Comparison of ENCODE assay signal across 9 cellular contexts in genomic region chr2:209771474-209772292, GRCh38. TPM values are rescaled to one million over a fixed set of nuclear protein-coding genes. Genes with fewer than 3 reads are reported as not detected.
A peak's percentile ranks its signal among the peaks of the same experiment; 100 is the strongest.
DNase-seq lines count a peak whose midpoint lies in the region; ATAC-seq, FAIRE-seq and TF ChIP-seq lines count a peak whose summit lies in the region.
"Had no signal": no experiment of that assay in that cellular context is flagged by ENCODE, and none has a peak within 500 bp of the region (broad histone marks: within the 10 kb centered on the region; RNA-seq: fewer than 3 reads in every experiment).

Gene UNC80 (plus strand): TSS chr2:209771832. CDS start chr2:209772073, 241 bp downstream.

- H3K27ac ChIP-seq in CD8-positive, alpha-beta T cell (ENCODE audit: low read depth, low read length): no peak within 1 kb of the TSS
- H3K27ac ChIP-seq in GM23248 (no peak within 1 kb of the TSS), astrocyte (ENCODE audit: low read depth, low read length) (no peak within 1 kb of the TSS)

- H3F3A ChIP-seq in GM23248 (ENCODE audit: insufficient read depth): no peaks in the 10 kb centered on the region

- peaks cover 4% of the 10 kb centered on the region for H3K4me1 Mint-ChIP-seq in CD8-positive, alpha-beta T cell (ENCODE audit: low read depth)
- H3K4me1 Mint-ChIP-seq in astrocyte (ENCODE audit: low read depth, unreplicated experiment) (peaks cover 2% of the 10 kb centered on the region), CD14-positive monocyte (peaks cover 3% of the 10 kb centered on the region)

- peaks cover 7% of the 10 kb centered on the region for H3K27me3 ChIP-seq in CD8-positive, alpha-beta T cell (ENCODE audit: insufficient read depth, low read length)
- H3K27me3 ChIP-seq in GM23248 (replicated peaks; ENCODE audit: insufficient read depth) (peaks cover 8% of the 10 kb centered on the region; the same call in 1 of the 2 replicates), astrocyte (ENCODE audit: insufficient read depth, low read length) (no peaks in the 10 kb centered on the region)

- H2AFZ ChIP-seq in GM23248: peak within 1 kb of the TSS; percentile 54; the same call in 1 of the 2 replicates
- peak within 1 kb of the TSS; percentile 85 for H2AFZ ChIP-seq in astrocyte (ENCODE audit: low read depth, low read length)

- no peak within 1 kb of the TSS for H3K27ac Mint-ChIP-seq in CD8-positive, alpha-beta T cell
- no peak within 1 kb of the TSS for H3K27ac Mint-ChIP-seq in astrocyte (ENCODE audit: unreplicated experiment)
- no peak within 1 kb of the TSS for H3K27ac Mint-ChIP-seq in CD14-positive monocyte

- POLR2A ChIA-PET in CD8-positive, alpha-beta T cell (lab: Charles Lee): no interaction called here

- H3K9ac ChIP-seq in GM23248: no peak within 1 kb of the TSS
- no peak within 1 kb of the TSS for H3K9ac ChIP-seq in astrocyte (ENCODE audit: low read length)

- no peaks in the 10 kb centered on the region for H3K9me3 ChIP-seq in CD8-positive, alpha-beta T cell (ENCODE audit: low read length)
- H3K9me3 ChIP-seq in GM23248 (ENCODE audit: low read depth) (no peaks in the 10 kb centered on the region), astrocyte (ENCODE audit: insufficient read depth, low read depth, low read length) (no peaks in the 10 kb centered on the region)

- no peaks in the 10 kb centered on the region for H3K9me2 ChIP-seq in GM23248 (ENCODE audit: insufficient read depth)

- no peaks in the 10 kb centered on the region for H3K36me3 Mint-ChIP-seq in CD8-positive, alpha-beta T cell
- H3K36me3 Mint-ChIP-seq in astrocyte (ENCODE audit: low read depth, unreplicated experiment) (no peaks in the 10 kb centered on the region), CD14-positive monocyte (no peaks in the 10 kb centered on the region)

- CTCF ChIA-PET in CD8-positive, alpha-beta T cell (lab: Charles Lee): no interaction called here

- H3K4me2 ChIP-seq in GM23248 (ENCODE audit: unreplicated experiment) (peak within 1 kb of the TSS; percentile 85), astrocyte (ENCODE audit: low read length) (peak within 1 kb of the TSS; percentile 97)

- H3K4me3 ChIP-seq in CD8-positive, alpha-beta T cell (ENCODE audit: low read depth, low read length): no peak within 1 kb of the TSS
- H3K4me3 ChIP-seq in GM23248: peak within 1 kb of the TSS; percentile 64
- H3K4me3 ChIP-seq in astrocyte (ENCODE audit: insufficient read depth, low read depth, low read length): peak within 1 kb of the TSS; percentile 55

- intact Hi-C loops in CD8-positive, alpha-beta T cell (cut with DNase I, micrococcal nuclease): no loop called here
- intact Hi-C loops in left ventricle myocardium superior (cut with micrococcal nuclease): no loop called here
- intact Hi-C loops in posterior cingulate gyrus (cut with DNase I): loop anchor here (10.0 kb wide), 1 partner anchor 347 kb away; the partner anchor contains the start of gene MAP2
- intact Hi-C loops in CD14-positive monocyte (cut with micrococcal nuclease): no loop called here

- FAIRE-seq in astrocyte (lab: Jason Lieb, UNC): no peak

- ATAC-seq in CD8-positive, alpha-beta T cell: peak; percentile 34
- ATAC-seq in left ventricle myocardium superior (peak; percentile 96), HG03378 (IDR thresholded peaks at IDR 0.05; ENCODE audit: unreplicated experiment) (no peak)

- no peak for TF ChIP-seq CTCF in CD8-positive, alpha-beta T cell (IDR thresholded peaks at IDR 0.05)
- TF ChIP-seq CTCF in astrocyte (IDR thresholded peaks at IDR 0.05; ENCODE audit: insufficient read depth, low read depth, low read length) (no peak), CD14-positive monocyte (IDR thresholded peaks at IDR 0.05) (no peak)

- H4K20me1 ChIP-seq in GM23248 (ENCODE audit: insufficient read depth): no peaks in the 10 kb centered on the region
- H4K20me1 ChIP-seq in astrocyte (ENCODE audit: insufficient read depth, low read length): no peaks in the 10 kb centered on the region

- H3K9me3 Mint-ChIP-seq in CD8-positive, alpha-beta T cell: no peaks in the 10 kb centered on the region
- H3K9me3 Mint-ChIP-seq in astrocyte (ENCODE audit: unreplicated experiment) (no peaks in the 10 kb centered on the region), CD14-positive monocyte (peaks cover 0 to 4% (median 3%) of the 10 kb centered on the region in 7 donors)

- no peak within 1 kb of the TSS for H3K4me3 Mint-ChIP-seq in CD8-positive, alpha-beta T cell
- H3K4me3 Mint-ChIP-seq in astrocyte (ENCODE audit: unreplicated experiment) (peak within 1 kb of the TSS; percentile 86), CD14-positive monocyte (peak within 1 kb of the TSS in 1 of 2 donors; percentile 83)

- H3K79me2 ChIP-seq in GM23248 (ENCODE audit: insufficient read depth) (no peaks in the 10 kb centered on the region), astrocyte (ENCODE audit: insufficient read depth, low read length) (no peaks in the 10 kb centered on the region)

- DNase-seq in CD8-positive, alpha-beta T cell: no peak
- DNase-seq in GM23248: peak; percentile 79
- DNase-seq in NCI-H226: peak; percentile 3
- DNase-seq in astrocyte (ENCODE audit: low read depth): peak; percentile 52
- peak; percentile 73 for DNase-seq in left ventricle myocardium superior
- DNase-seq in posterior cingulate gyrus: peak; percentile 44 to 94 (median 70)
- no peak for DNase-seq in CD14-positive monocyte (ENCODE audit: low spot score)

- in situ Hi-C loops in GM23248 (cut with MboI): no loop called here

- H3K27me3 Mint-ChIP-seq in CD8-positive, alpha-beta T cell (ENCODE audit: low read depth): peaks cover 24% of the 10 kb centered on the region
- H3K27me3 Mint-ChIP-seq in astrocyte (ENCODE audit: low read depth, unreplicated experiment) (peaks cover 5% of the 10 kb centered on the region), CD14-positive monocyte (ENCODE audit: low read depth in 3 of 3) (peaks cover 22 to 33% (median 28%) of the 10 kb centered on the region in 3 donors)

- 3 to 4% methylated on average over 22 to 70 of the region's 73 CpGs for WGBS in GM23248 (ENCODE audit: low coverage in 1 of 2, low lambda C conversion rate in 2 of 2, missing lambda C conversion rate in 2 of 2), 2 experiments

- no peaks in the 10 kb centered on the region for H3K4me1 ChIP-seq in CD8-positive, alpha-beta T cell (ENCODE audit: insufficient read depth, low read length)
- H3K4me1 ChIP-seq in GM23248 (ENCODE audit: insufficient read depth): no peaks in the 10 kb centered on the region
- no peaks in the 10 kb centered on the region for H3K4me1 ChIP-seq in astrocyte (ENCODE audit: insufficient read depth, low read length)

- no peaks in the 10 kb centered on the region for H3K36me3 ChIP-seq in CD8-positive, alpha-beta T cell (ENCODE audit: insufficient read depth, low read length)
- H3K36me3 ChIP-seq in GM23248 (ENCODE audit: low read depth) (no peaks in the 10 kb centered on the region), astrocyte (ENCODE audit: insufficient read depth, low read length) (no peaks in the 10 kb centered on the region)

RNA-seq across cellular contexts. Expression of gene UNC80, which starts in this region (rescaled TPM):
- not detected for total RNA-seq in CD8-positive, alpha-beta T cell
- not detected in 2 replicates for total RNA-seq in GM23248 (2014; rRNA removed; shearing (Covaris generic))
- polyA plus RNA-seq in GM23248 (2016; fragmentation: Nextera tagmentation; extraction: Ambion mirVana) (not detected in 2 replicates), CD14-positive monocyte (not detected)
- total RNA-seq in astrocyte (0.27 and 0.38 TPM in 2 replicates), left ventricle myocardium superior (not detected)
- total RNA-seq: mononuclear cell had no signal

Comparison
In these comparisons a context has a peak if more than half of its experiments do, and no peak if none do; other contexts are left out.
1. Peak in ATAC-seq in CD8-positive, alpha-beta T cell; RNA of the gene not detected or under 1 TPM.
2. Peak in DNase-seq, H3K4me3 ChIP-seq and H3K4me2 ChIP-seq in GM23248; RNA of the gene not detected or under 1 TPM.
3. Peak in DNase-seq, H3K4me3 ChIP-seq and H3K4me2 ChIP-seq in astrocyte; RNA of the gene not detected or under 1 TPM.
4. Peak in DNase-seq and ATAC-seq in left ventricle myocardium superior; RNA of the gene not detected or under 1 TPM.
5. DNase-seq: peak in NCI-H226 (single experiment) and posterior cingulate gyrus (10 of 10); none in CD8-positive, alpha-beta T cell (0 of 7) and CD14-positive monocyte (single experiment).